In genomic region chr12:124520258-124520657, GRCh38 we compare ENCODE assay signal across 9 cellular contexts. TPM values are rescaled to one million over a fixed set of nuclear protein-coding genes. Genes with fewer than 3 reads are reported as not detected.
A peak's percentile ranks its signal among the peaks of the same experiment; 100 is the strongest.
DNase-seq lines count a peak whose midpoint lies in the region; ATAC-seq, FAIRE-seq and TF ChIP-seq lines count a peak whose summit lies in the region.
"Had no signal": no experiment of that assay in that cellular context is flagged by ENCODE, and none has a peak within 500 bp of the region (broad histone marks: within the 10 kb centered on the region; RNA-seq: fewer than 3 reads in every experiment).

No MANE protein-coding gene starts in this region.

- peak overlapping the region; percentile 95 to 97 for H3K27ac ChIP-seq in uterus

- ATAC-seq in Right ventricle myocardium inferior (no peak), GM21360 (IDR thresholded peaks at IDR 0.05; ENCODE audit: unreplicated experiment) (no peak)

- H3K36me3 ChIP-seq in uterus: no peaks in the 10 kb centered on the region

- no peaks in the 10 kb centered on the region for H3K27me3 ChIP-seq in uterus

- no peaks in the 10 kb centered on the region for H3K9me3 ChIP-seq in uterus

- intact Hi-C loops in Right ventricle myocardium inferior (cut with DNase I) (no loop called here), cardiac septum (cut with DNase I) (no loop called here), uterus (cut with DNase I; ENCODE audit: low total_unique reads) (no loop called here)

- TF ChIP-seq CTCF in uterus (IDR thresholded peaks at IDR 0.05): no peak

- no peak overlapping the region for H3K4me3 ChIP-seq in uterus

- peaks cover 18 to 32% of the 10 kb centered on the region in 2 donors for H3K4me1 ChIP-seq in uterus

- no peak for FAIRE-seq in urothelium cell line (lab: Jason Lieb, UNC)

- DNase-seq in Right ventricle myocardium inferior (ENCODE audit: missing footprints) (peak; percentile 74), cardiac septum (ENCODE audit: low spot score) (no peak), dermis blood vessel endothelial cell (peak; percentile 78), mucosa of gallbladder (ENCODE audit: low spot score) (peak; percentile 82), uterus (peak in 1 of 2 donors; percentile 48), NCI-H187 treated with DMSO at 0.1 percent for 48 hours (lab: John Stamatoyannopoulos, UW) (no peak), urothelium cell line (ENCODE audit: low spot score) (no peak)
- DNase-seq: central memory CD4-positive, alpha-beta T cell had no signal

- no peak for TF ChIP-seq POLR2A in uterus (IDR thresholded peaks at IDR 0.05)

RNA-seq across cellular contexts. Expression of gene NCOR2, which starts 47.2 kb away (rescaled TPM):
- 134 TPM for total RNA-seq in Right ventricle myocardium inferior
- total RNA-seq in cardiac septum: 159 TPM
- total RNA-seq in dermis blood vessel endothelial cell: 25.7 and 44.3 TPM in 2 replicates
- total RNA-seq in mucosa of gallbladder: 210 TPM
- 100 to 1,000 TPM in 2 of 4 donors, 10 to 100 TPM in 2; 65.1 to 436 (median 102) TPM for total RNA-seq in uterus

Comparison
In these comparisons a context has a peak if more than half of its experiments do, and no peak if none do; other contexts are left out.
1. DNase-seq: peak in Right ventricle myocardium inferior (single experiment), dermis blood vessel endothelial cell (single experiment) and mucosa of gallbladder (single experiment); none in cardiac septum (single experiment), NCI-H187 treated with DMSO at 0.1 percent for 48 hours (single experiment) and urothelium cell line (single experiment).